8 cellular contexts compared by ENCODE assay signal in the genomic region with DNA sequence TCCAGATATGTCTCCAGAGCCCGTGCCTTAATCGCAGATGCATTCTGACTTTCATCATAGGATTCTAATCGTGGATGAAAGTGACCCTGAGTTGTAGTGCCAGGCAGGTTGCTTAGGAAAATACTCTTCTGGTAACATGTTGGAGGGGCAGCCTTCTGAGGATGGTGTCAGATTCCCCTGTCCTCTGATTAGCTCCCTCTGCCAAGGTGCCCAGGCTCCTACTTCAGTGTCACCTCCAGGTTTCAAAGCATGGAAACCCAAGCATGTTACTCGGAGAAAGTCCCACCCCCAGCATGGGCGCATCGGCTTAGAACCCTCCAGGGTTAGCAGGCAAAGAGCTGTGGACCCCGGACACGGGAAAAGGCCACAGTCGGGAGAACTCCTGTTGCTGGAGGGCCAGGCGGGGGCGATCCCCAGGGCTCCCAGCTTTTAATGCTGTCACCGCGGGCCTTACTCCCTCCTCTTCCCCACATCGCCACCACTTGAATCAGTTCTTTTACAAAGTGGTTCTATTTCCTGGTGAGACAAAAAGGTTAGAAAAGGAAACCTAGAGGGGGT. TPM values are rescaled to one million over a fixed set of nuclear protein-coding genes. Genes with fewer than 3 reads are reported as not detected.
DNase-seq lines count a peak whose midpoint lies in the region; ATAC-seq, FAIRE-seq and TF ChIP-seq lines count a peak whose summit lies in the region.

No MANE protein-coding gene starts in this region.

- H3K9me3 ChIP-seq in heart right ventricle (no peaks in the 10 kb centered on the region), skeletal muscle tissue (ENCODE audit: control insufficient read depth in 3 of 3, low read length in 3 of 3) (no peaks in the 10 kb centered on the region)

- intact Hi-C loops in activated B cell treated with CpG ODN at 0.5 μM for 24 hours (cut with micrococcal nuclease): loop anchor here (1.0 to 2.0 kb wide), 6 partner anchors 26 to 1487 kb away; a partner anchor contains a TSS
- intact Hi-C loops in heart right ventricle (cut with DNase I): no loop called here

- H3K36me3 ChIP-seq in heart right ventricle: peaks cover 0 to 6% (median 0%) of the 10 kb centered on the region in 9 donors
- H3K36me3 ChIP-seq in skeletal muscle tissue (ENCODE audit: control insufficient read depth in 3 of 3, insufficient read depth in 3 of 3, low read length in 3 of 3): no peaks in the 10 kb centered on the region

- H3K27ac ChIP-seq in heart right ventricle (peak overlapping the region in 9 of 10 donors; percentile 24 to 79 (median 66)), skeletal muscle tissue (ENCODE audit: low read depth, low read length) (no peak overlapping the region)

- H3K27me3 ChIP-seq in heart right ventricle (no peaks in the 10 kb centered on the region), skeletal muscle tissue (ENCODE audit: control insufficient read depth in 3 of 3, insufficient read depth in 3 of 3, low read length in 3 of 3) (no peaks in the 10 kb centered on the region)

- 13 to 15% methylated on average over 14 of the region's 14 CpGs for WGBS in heart right ventricle, 2 donors

- peak overlapping the region; percentile 88 for H3K4me3 Mint-ChIP-seq in activated B cell treated with CpG ODN at 0.5 μM for 24 hours

- no peaks in the 10 kb centered on the region for H3K9me3 Mint-ChIP-seq in activated B cell treated with CpG ODN at 0.5 μM for 24 hours

- CTCF ChIA-PET in activated B cell treated with CpG ODN at 0.5 μM for 24 hours (lab: Charles Lee): interaction anchor here (1.0 to 1.3 kb wide), 2 partner anchors 25 to 70 kb away, joined by 3 to 4 read pairs; no protein-coding TSS in a partner anchor

- H3K4me1 Mint-ChIP-seq in activated B cell treated with CpG ODN at 0.5 μM for 24 hours: peaks cover 30% of the 10 kb centered on the region

- peak overlapping the region; percentile 27 to 66 (median 50) for H3K9ac ChIP-seq in skeletal muscle tissue (ENCODE audit: low read depth in 1 of 3, low read length in 3 of 3)

- POLR2A ChIA-PET in activated B cell treated with CpG ODN at 0.5 μM for 24 hours (lab: Charles Lee): interaction anchor here (0.7 to 2.0 kb wide), 5 partner anchors 25 to 395 kb away, joined by 3 to 9 read pairs (median 4); no protein-coding TSS in a partner anchor

- peak overlapping the region; percentile 88 for H3K27ac Mint-ChIP-seq in activated B cell treated with CpG ODN at 0.5 μM for 24 hours

- no peaks in the 10 kb centered on the region for H3K27me3 Mint-ChIP-seq in activated B cell treated with CpG ODN at 0.5 μM for 24 hours

- no peak for FAIRE-seq in RCC 7860 (lab: Jason Lieb, UNC)

- ATAC-seq in GM18502 (IDR thresholded peaks at IDR 0.05; ENCODE audit: poor library complexity, unreplicated experiment): peak; percentile 11
- ATAC-seq in HG03432 (IDR thresholded peaks at IDR 0.05; ENCODE audit: unreplicated experiment): peak; percentile 14
- peak; percentile 4 for ATAC-seq in activated B cell treated with CpG ODN at 0.5 μM for 24 hours (ENCODE audit: low read depth)
- peak; percentile 18 to 49 (median 40) for ATAC-seq in heart right ventricle
- ATAC-seq in HG02763 (IDR thresholded peaks at IDR 0.05; ENCODE audit: unreplicated experiment): no peak

- no peak for TF ChIP-seq CTCF in activated B cell treated with CpG ODN at 0.5 μM for 24 hours (IDR thresholded peaks at IDR 0.05)
- no peak for TF ChIP-seq CTCF in heart right ventricle (IDR thresholded peaks at IDR 0.05)

- H3K4me3 ChIP-seq in heart right ventricle (peak overlapping the region; percentile 36 to 70 (median 60)), skeletal muscle tissue (ENCODE audit: low read length in 3 of 3) (peak overlapping the region; percentile 71 to 75 (median 72))

- H3K36me3 Mint-ChIP-seq in activated B cell treated with CpG ODN at 0.5 μM for 24 hours (ENCODE audit: low read depth): no peaks in the 10 kb centered on the region

- no peak for DNase-seq in activated B cell treated with CpG ODN at 0.5 μM for 24 hours
- peak in 1 of 2 donors; percentile 21 for DNase-seq in heart right ventricle
- DNase-seq in RCC 7860 (ENCODE audit: low spot score): no peak
- no peak for DNase-seq in stimulated activated CD4-positive, alpha-beta T cell treated with anti-CD3 and anti-CD28 coated beads, Interleukin-2, amount 100 ng/mL, for 24 hours

- H3K4me1 ChIP-seq in heart right ventricle (peaks cover 0 to 26% (median 19%) of the 10 kb centered on the region in 9 donors), skeletal muscle tissue (ENCODE audit: control insufficient read depth in 3 of 3, insufficient read depth in 3 of 3, low read length in 3 of 3) (peaks cover 8 to 12% (median 9%) of the 10 kb centered on the region in 3 donors)

RNA-seq across cellular contexts. Expression of a gene that starts 44.5 kb away (rescaled TPM):
- total RNA-seq in activated B cell treated with CpG ODN at 0.5 μM for 24 hours: 5.1 and 5.5 TPM in 2 replicates
- total RNA-seq in heart right ventricle: 10 to 100 TPM; 15.2 to 33.2 (median 20.7) TPM
- 1 to 10 TPM; 2.8 to 8.2 TPM for polyA plus RNA-seq in heart right ventricle
- 21.4 TPM for total RNA-seq in skeletal muscle tissue
